ENCODE assay signal across 10 cellular contexts in the genomic region with DNA sequence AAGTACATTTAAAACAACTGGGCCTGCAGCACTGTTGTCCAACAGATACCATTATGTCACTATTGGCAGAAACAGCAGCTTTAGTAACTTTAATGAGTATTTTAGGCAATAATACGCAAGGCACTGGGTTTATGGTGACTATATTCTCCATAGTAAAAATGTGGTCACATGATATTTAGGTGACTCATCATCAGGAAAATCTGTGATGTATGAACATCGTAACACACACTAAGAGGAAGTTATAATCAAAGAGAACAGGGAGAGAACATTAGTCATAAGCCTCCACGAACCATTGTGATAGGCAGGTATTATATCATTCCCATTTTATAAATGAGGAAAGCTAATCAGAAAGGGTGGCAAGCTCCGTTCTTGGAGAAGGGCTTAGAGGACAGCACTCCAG. TPM values are rescaled to one million over a fixed set of nuclear protein-coding genes. Genes with fewer than 3 reads are reported as not detected.
A peak's percentile ranks its signal among the peaks of the same experiment; 100 is the strongest.
DNase-seq lines count a peak whose midpoint lies in the region; ATAC-seq, FAIRE-seq and TF ChIP-seq lines count a peak whose summit lies in the region.
"Had no signal": no experiment of that assay in that cellular context is flagged by ENCODE, and none has a peak within 500 bp of the region (broad histone marks: within the 10 kb centered on the region; RNA-seq: fewer than 3 reads in every experiment).

No MANE protein-coding gene starts in this region.

- ATAC-seq in psoas muscle (peak; percentile 34 to 57 (median 48)), GM18517 (IDR thresholded peaks at IDR 0.05; ENCODE audit: unreplicated experiment) (no peak)

- no peaks in the 10 kb centered on the region for H3K27me3 ChIP-seq in psoas muscle (ENCODE audit: insufficient read depth in 3 of 3, low read length in 2 of 3)

- no peak for TF ChIP-seq POLR2A in GM12892 (IDR thresholded peaks at IDR 0.05; ENCODE audit: low read depth, low read length)

- peaks cover 5% of the 10 kb centered on the region for H3K4me1 ChIP-seq in psoas muscle
- H3K4me1 ChIP-seq: prostate gland had no signal

- 54 to 63% (median 56%) methylated on average over 4 of the region's 4 CpGs for WGBS in psoas muscle, 3 donors

- peak; percentile 5 for FAIRE-seq in GM12892 (lab: Jason Lieb, UNC)

- DNase-seq in GM12892 (ENCODE audit: insufficient read length) (no peak), OCI-M1 (lab: John Stamatoyannopoulos, UW) (peak; percentile 72), fibroblast of gingiva (ENCODE audit: low read depth) (peak; percentile 64), psoas muscle (no peak), OCI-M2 (lab: John Stamatoyannopoulos, UW; ENCODE audit: unreplicated experiment) (no peak), NCI-H526 (lab: John Stamatoyannopoulos, UW) (no peak)
- no peak for DNase-seq in activated CD8-positive, alpha-beta memory T cell treated with anti-CD3 and anti-CD28 coated beads, Interleukin-2, amount 50 U/mL, for 4 hours
- DNase-seq: T-cell had no signal

- H3K27ac ChIP-seq in psoas muscle, result no peak overlapping the region
- H3K27ac ChIP-seq: prostate gland had no signal

- no peaks in the 10 kb centered on the region for H3K9me3 ChIP-seq in psoas muscle
- H3K9me3 ChIP-seq: prostate gland had no signal

- H3K36me3 ChIP-seq in psoas muscle (ENCODE audit: insufficient read depth in 1 of 2, low read depth in 1 of 2), result peaks cover 0 to 22% of the 10 kb centered on the region in 2 donors
- H3K36me3 ChIP-seq: prostate gland had no signal

- no peak overlapping the region for H3K4me3 ChIP-seq in psoas muscle
- H3K4me3 ChIP-seq: prostate gland had no signal

- TF ChIP-seq CTCF in psoas muscle (IDR thresholded peaks at IDR 0.05), result no peak

- intact Hi-C loops in psoas muscle (cut with DNase I), result no loop called here

RNA-seq across cellular contexts. Expression of a gene that starts 36.9 kb away (rescaled TPM):
- 0.08 TPM for polyA plus RNA-seq in GM12892 (2012; ENCODE audit: missing spikeins)
- 10 to 100 TPM; 21.9 to 47.6 (median 38.0) TPM for total RNA-seq in psoas muscle
- 10 to 100 TPM in 1 of 3 donors, 1 to 10 TPM in 2; 4.3 to 19.4 (median 8.3) TPM for polyA plus RNA-seq in psoas muscle

Comparison
In these comparisons a context has a peak if more than half of its experiments do, and no peak if none do; other contexts are left out.
1. DNase-seq: peak in OCI-M1 (single experiment) and fibroblast of gingiva (single experiment); none in GM12892 (single experiment), psoas muscle (0 of 2), activated CD8-positive, alpha-beta memory T cell treated with anti-CD3 and anti-CD28 coated beads, Interleukin-2, amount 50 U/mL, for 4 hours (single experiment), OCI-M2 (single experiment) and NCI-H526 (0 of 2).